In the genomic region with DNA sequence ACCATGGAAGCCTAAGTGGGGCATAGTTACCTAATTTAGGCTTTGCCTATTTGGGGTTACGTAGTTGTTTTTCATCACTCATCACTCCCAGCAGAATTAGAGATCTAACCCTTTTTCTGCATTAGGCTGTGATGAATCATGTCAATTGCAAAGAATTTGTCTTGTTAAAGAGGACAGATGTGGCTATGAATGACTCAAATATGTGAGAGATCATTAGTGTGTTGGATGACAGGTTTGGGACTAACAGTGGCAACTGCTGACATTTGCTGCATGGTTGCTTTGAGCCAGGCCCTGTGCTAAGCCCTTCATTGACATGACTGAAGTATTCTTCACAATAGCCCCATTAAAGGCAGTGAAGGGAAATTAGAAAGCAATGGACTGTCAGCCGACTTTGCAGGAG, we compare ENCODE assay signal across 22 cellular contexts.
DNase-seq lines count a peak whose midpoint lies in the region; FAIRE-seq and TF ChIP-seq lines count a peak whose summit lies in the region.
"Had no signal": no experiment of that assay in that cellular context is flagged by ENCODE, and none has a peak within 500 bp of the region (broad histone marks: within the 10 kb centered on the region; RNA-seq: fewer than 3 reads in every experiment).

No MANE protein-coding gene starts in this region.

- intact Hi-C loops in sigmoid colon (cut with DNase I): no loop called here

- CTCF ChIA-PET in CD8-positive, alpha-beta memory T cell (lab: Charles Lee): no interaction called here

- DNase-seq in EL (peak; percentile 36), LHCN-M2 (ENCODE audit: low read depth) (peak; percentile 90), bronchial epithelial cell (ENCODE audit: low read depth) (peak; percentile 20), myocyte (ENCODE audit: low read depth) (peak; percentile 43), sigmoid colon (no peak), brain microvascular endothelial cell (no peak), COR-L47 (lab: John Stamatoyannopoulos, UW) (no peak)
- no peak for DNase-seq in CD8-positive, alpha-beta memory T cell
- DNase-seq: Calu3; CD4-positive, alpha-beta memory T cell; DMS153; H9; IMR-90; MG63; NCI-H1417 treated with DMSO at 0.1 percent for 48 hours; NCI-H1930; NCI-H226; NCI-H510A treated with DMSO at 0.1 percent for 48 hours; NCI-H774; NK-92 treated with Interleukin-12 subunit alpha and Interleukin-12 subunit beta, amount 100 ng/mL, for 24 hours had no signal

- no peaks in the 10 kb centered on the region for H3K36me3 Mint-ChIP-seq in CD8-positive, alpha-beta memory T cell
- H3K36me3 Mint-ChIP-seq: CD4-positive, alpha-beta memory T cell had no signal

- TF ChIP-seq CTCF in bronchial epithelial cell (IDR thresholded peaks at IDR 0.05; ENCODE audit: insufficient read depth, low read length, severe bottlenecking) (no peak), sigmoid colon (IDR thresholded peaks at IDR 0.05) (no peak), brain microvascular endothelial cell (IDR thresholded peaks at IDR 0.05; ENCODE audit: low read depth, low read length, missing control alignments) (no peak)

- H3K9me3 Mint-ChIP-seq in CD8-positive, alpha-beta memory T cell: peaks cover 0 to 21% (median 2%) of the 10 kb centered on the region in 5 donors

- WGBS in sigmoid colon, 2 donors: 87 to 94% methylated on average over 2 of the region's 2 CpGs

- no peak overlapping the region for H3K27ac Mint-ChIP-seq in CD8-positive, alpha-beta memory T cell
- H3K27ac Mint-ChIP-seq: CD4-positive, alpha-beta memory T cell; H9 had no signal

- TF ChIP-seq EP300 in sigmoid colon (IDR thresholded peaks at IDR 0.05): no peak

- POLR2A ChIA-PET in CD8-positive, alpha-beta memory T cell (lab: Charles Lee): no interaction called here

- no peaks in the 10 kb centered on the region for H3K36me3 ChIP-seq in bronchial epithelial cell (ENCODE audit: control insufficient read depth, insufficient read depth, low read length)
- H3K36me3 ChIP-seq in sigmoid colon: no peaks in the 10 kb centered on the region
- H3K36me3 ChIP-seq in brain microvascular endothelial cell (replicated peaks): no peaks in the 10 kb centered on the region
- no peaks in the 10 kb centered on the region for H3K36me3 ChIP-seq in CD8-positive, alpha-beta memory T cell (ENCODE audit: insufficient read depth, low read length)
- H3K36me3 ChIP-seq: BLaER1 had no signal

- no peak for TF ChIP-seq POLR2A in sigmoid colon (IDR thresholded peaks at IDR 0.05)

- no peaks in the 10 kb centered on the region for H3K27me3 Mint-ChIP-seq in CD8-positive, alpha-beta memory T cell
- H3K27me3 Mint-ChIP-seq: CD4-positive, alpha-beta memory T cell had no signal

- H3K9me3 ChIP-seq in sigmoid colon: no peaks in the 10 kb centered on the region
- no peaks in the 10 kb centered on the region for H3K9me3 ChIP-seq in CD8-positive, alpha-beta memory T cell (ENCODE audit: low read length)
- H3K9me3 ChIP-seq: MG63 had no signal

- no peak overlapping the region for H3K4me3 ChIP-seq in bronchial epithelial cell (ENCODE audit: low read depth, low read length)
- no peak overlapping the region for H3K4me3 ChIP-seq in sigmoid colon
- H3K4me3 ChIP-seq in brain microvascular endothelial cell (ENCODE audit: low read depth, low read length): no peak overlapping the region
- H3K4me3 ChIP-seq in CD8-positive, alpha-beta memory T cell (ENCODE audit: low read length): no peak overlapping the region
- H3K4me3 ChIP-seq: BLaER1, MG63 had no signal

- H3K4me1 Mint-ChIP-seq in CD8-positive, alpha-beta memory T cell: no peaks in the 10 kb centered on the region
- H3K4me1 Mint-ChIP-seq: CD4-positive, alpha-beta memory T cell had no signal

- no peak overlapping the region for H3K4me3 Mint-ChIP-seq in CD8-positive, alpha-beta memory T cell
- H3K4me3 Mint-ChIP-seq: CD4-positive, alpha-beta memory T cell; H9 had no signal

- in situ Hi-C loops in brain microvascular endothelial cell (cut with HindIII; ENCODE audit: low pct_ligation_motif_present, low sequenced_read_pairs): no loop called here

- FAIRE-seq in bronchial epithelial cell (lab: Jason Lieb, UNC): peak; percentile 23
- FAIRE-seq: HTR-8/SVneo had no signal

- no peaks in the 10 kb centered on the region for H3K27me3 ChIP-seq in bronchial epithelial cell (ENCODE audit: control insufficient read depth, insufficient read depth, low read length)
- no peaks in the 10 kb centered on the region for H3K27me3 ChIP-seq in sigmoid colon
- H3K27me3 ChIP-seq in brain microvascular endothelial cell (replicated peaks): no peaks in the 10 kb centered on the region
- H3K27me3 ChIP-seq in CD8-positive, alpha-beta memory T cell (ENCODE audit: insufficient read depth, low read length, poor library complexity, severe bottlenecking): no peaks in the 10 kb centered on the region
- H3K27me3 ChIP-seq: BLaER1, MG63 had no signal

- H3K27ac ChIP-seq in sigmoid colon: no peak overlapping the region
- no peak overlapping the region for H3K27ac ChIP-seq in brain microvascular endothelial cell
- H3K27ac ChIP-seq in CD8-positive, alpha-beta memory T cell (ENCODE audit: low read depth, low read length): no peak overlapping the region
- H3K27ac ChIP-seq: BLaER1 had no signal

- H3K4me1 ChIP-seq in sigmoid colon: no peaks in the 10 kb centered on the region
- H3K4me1 ChIP-seq in CD8-positive, alpha-beta memory T cell (ENCODE audit: insufficient read depth, low read length): no peaks in the 10 kb centered on the region
- H3K4me1 ChIP-seq: BLaER1 had no signal

Comparison
In these comparisons a context has a peak if more than half of its experiments do, and no peak if none do; other contexts are left out.
1. DNase-seq: peak in EL (single experiment), LHCN-M2 (single experiment), bronchial epithelial cell (single experiment) and myocyte (single experiment); none in sigmoid colon (single experiment), brain microvascular endothelial cell (single experiment), CD8-positive, alpha-beta memory T cell (0 of 5) and COR-L47 (single experiment).